In genomic region chr4:86441175-86441960, GRCh38 we compare ENCODE assay signal across 10 cellular contexts.
DNase-seq lines count a peak whose midpoint lies in the region; ATAC-seq, FAIRE-seq and TF ChIP-seq lines count a peak whose summit lies in the region.
"Had no signal": no experiment of that assay in that cellular context is flagged by ENCODE, and none has a peak within 500 bp of the region (broad histone marks: within the 10 kb centered on the region; RNA-seq: fewer than 3 reads in every experiment).

No MANE protein-coding gene starts in this region.

- POLR2A ChIA-PET in OCI-LY7 (lab: Charles Lee), result interaction anchor here (0.6 kb wide), 1 partner anchor 250 kb away, joined by 5 read pairs; no protein-coding TSS in a partner anchor

- H3K79me2 ChIP-seq in Karpas-422 (ENCODE audit: low read length) (no peaks in the 10 kb centered on the region), OCI-LY7 (ENCODE audit: insufficient read depth, low read depth, low read length) (no peaks in the 10 kb centered on the region)

- BruUV-seq in OCI-LY7 (replicated peaks; lab: Mats Ljungman, UMichigan), result no TSS peak

- no peak overlapping the region for H3K9ac ChIP-seq in Karpas-422 (ENCODE audit: low read length)

- H4K20me1 ChIP-seq in Karpas-422 (ENCODE audit: insufficient read depth, low read depth, low read length), result no peaks in the 10 kb centered on the region
- no peaks in the 10 kb centered on the region for H4K20me1 ChIP-seq in OCI-LY7 (ENCODE audit: insufficient read depth, low read length)

- CTCF ChIA-PET in OCI-LY7 (lab: Charles Lee; ENCODE audit: unreplicated experiment), result no interaction called here

- H2AFZ ChIP-seq in Karpas-422 (ENCODE audit: low read length), result no peak overlapping the region
- H2AFZ ChIP-seq in OCI-LY7 (ENCODE audit: low read length), result no peak overlapping the region

- no peaks in the 10 kb centered on the region for H3K36me3 ChIP-seq in Karpas-422 (ENCODE audit: insufficient read depth, low read length)
- H3K36me3 ChIP-seq in OCI-LY7 (ENCODE audit: insufficient read depth, low read length), result no peaks in the 10 kb centered on the region
- no peaks in the 10 kb centered on the region for H3K36me3 ChIP-seq in pancreas
- H3K36me3 ChIP-seq: HAP-1 had no signal

- no peak overlapping the region for H3K4me3 ChIP-seq in Karpas-422 (ENCODE audit: low read length)
- no peak overlapping the region for H3K4me3 ChIP-seq in OCI-LY7 (ENCODE audit: low read depth, low read length, poor library complexity, severe bottlenecking)
- no peak overlapping the region for H3K4me3 ChIP-seq in pancreas
- H3K4me3 ChIP-seq: HAP-1 had no signal

- 82 to 85% methylated on average over 3 of the region's 3 CpGs for WGBS in pancreas, 2 donors

- ATAC-seq in GM18858 (IDR thresholded peaks at IDR 0.05; ENCODE audit: unreplicated experiment) (peak; percentile 69), HG02884 (IDR thresholded peaks at IDR 0.05; ENCODE audit: unreplicated experiment) (peak; percentile 68), pancreas (no peak)

- H3K27ac ChIP-seq in Karpas-422 (ENCODE audit: low read length), result no peak overlapping the region
- no peak overlapping the region for H3K27ac ChIP-seq in OCI-LY7 (ENCODE audit: low read depth, low read length, poor library complexity, severe bottlenecking)
- H3K27ac ChIP-seq in pancreas, result no peak overlapping the region

- no peaks in the 10 kb centered on the region for H3K4me1 ChIP-seq in Karpas-422 (ENCODE audit: low read length)
- H3K4me1 ChIP-seq in OCI-LY7 (ENCODE audit: insufficient read depth, low read length, poor library complexity, severe bottlenecking), result no peaks in the 10 kb centered on the region
- no peaks in the 10 kb centered on the region for H3K4me1 ChIP-seq in pancreas

- H3K9me2 ChIP-seq in Karpas-422 (replicated peaks; ENCODE audit: insufficient read depth, low read length) (no peaks in the 10 kb centered on the region), OCI-LY7 (ENCODE audit: insufficient read depth, low read length) (no peaks in the 10 kb centered on the region)

- intact Hi-C loops in OCI-LY7 (cut with micrococcal nuclease; ENCODE audit: unreplicated experiment) (no loop called here), pancreas (cut with DNase I) (no loop called here)

- H3K4me2 ChIP-seq in Karpas-422 (ENCODE audit: low read depth, low read length, poor library complexity, severe bottlenecking) (no peak overlapping the region), OCI-LY7 (ENCODE audit: low read length) (no peak overlapping the region)

- H3K27me3 ChIP-seq in Karpas-422 (ENCODE audit: low read length) (no peaks in the 10 kb centered on the region), pancreas (no peaks in the 10 kb centered on the region)

- no peak for FAIRE-seq in pancreas (lab: Jason Lieb, UNC)

- TF ChIP-seq CTCF in OCI-LY7 (conservative IDR thresholded peaks at IDR 0.05; ENCODE audit: low read length), result no peak
- TF ChIP-seq CTCF in pancreas (IDR thresholded peaks at IDR 0.05), result no peak

- H3K9me3 ChIP-seq in Karpas-422 (ENCODE audit: low read length) (no peaks in the 10 kb centered on the region), OCI-LY7 (ENCODE audit: low read length) (no peaks in the 10 kb centered on the region), pancreas (no peaks in the 10 kb centered on the region)
- H3K9me3 ChIP-seq: HAP-1 had no signal

- DNase-seq in amniotic epithelial cell (ENCODE audit: low read depth), result peak; percentile 31
- DNase-seq in medulla oblongata (ENCODE audit: extremely low spot score), result peak; percentile 31
- no peak for DNase-seq in Karpas-422
- DNase-seq in OCI-LY7 (ENCODE audit: low spot score), result no peak
- DNase-seq in pancreas, result no peak
- DNase-seq in DMS153 (lab: John Stamatoyannopoulos, UW), result no peak
- DNase-seq: NCI-H146 had no signal

Comparison
In these comparisons a context has a peak if more than half of its experiments do, and no peak if none do; other contexts are left out.
1. ATAC-seq: peak in GM18858 (single experiment) and HG02884 (single experiment); none in pancreas (0 of 4).
2. DNase-seq: peak in amniotic epithelial cell (single experiment) and medulla oblongata (single experiment); none in Karpas-422 (single experiment), OCI-LY7 (single experiment), pancreas (0 of 6) and DMS153 (single experiment).